Comparison of ENCODE assay signal across 26 cellular contexts in genomic region chr11:22898036-22898435, GRCh38. TPM values are rescaled to one million over a fixed set of nuclear protein-coding genes. Genes with fewer than 3 reads are reported as not detected.
DNase-seq lines count a peak whose midpoint lies in the region; ATAC-seq, FAIRE-seq and TF ChIP-seq lines count a peak whose summit lies in the region.
"Had no signal": no experiment of that assay in that cellular context is flagged by ENCODE, and none has a peak within 500 bp of the region (broad histone marks: within the 10 kb centered on the region; RNA-seq: fewer than 3 reads in every experiment).

No MANE protein-coding gene starts in this region.

- H3K4me1 ChIP-seq in GM23338 (ENCODE audit: insufficient read depth) (no peaks in the 10 kb centered on the region), PC-3 (ENCODE audit: insufficient read depth, low read length) (no peaks in the 10 kb centered on the region)

- H3K79me2 ChIP-seq in GM23338 (replicated peaks; ENCODE audit: insufficient read depth) (no peaks in the 10 kb centered on the region), PC-3 (ENCODE audit: low read length) (no peaks in the 10 kb centered on the region)

- no peak overlapping the region for H3K9ac ChIP-seq in PC-3 (ENCODE audit: low read length)
- H3K9ac ChIP-seq: GM23248 had no signal

- H4K20me1 ChIP-seq in GM23338 (replicated peaks; ENCODE audit: insufficient read depth): no peaks in the 10 kb centered on the region
- H4K20me1 ChIP-seq in PC-3 (ENCODE audit: low read length): no peaks in the 10 kb centered on the region

- H3K27me3 Mint-ChIP-seq in GM23338 (ENCODE audit: insufficient read depth, low read depth, poor library complexity): no peaks in the 10 kb centered on the region
- H3K27me3 Mint-ChIP-seq: CD4-positive, alpha-beta memory T cell had no signal

- H3K9me2 ChIP-seq in GM23338 (ENCODE audit: insufficient read depth) (peaks cover 6% of the 10 kb centered on the region; the same call in 1 of the 2 replicates), PC-3 (replicated peaks; ENCODE audit: low read length) (no peaks in the 10 kb centered on the region)

- POLR2A ChIA-PET in PC-3 (lab: Charles Lee; ENCODE audit: unreplicated experiment): no interaction called here

- no peaks in the 10 kb centered on the region for H3K36me3 ChIP-seq in GM23338 (ENCODE audit: insufficient read depth)
- no peaks in the 10 kb centered on the region for H3K36me3 ChIP-seq in bronchial epithelial cell (ENCODE audit: control insufficient read depth, insufficient read depth, low read length)
- no peaks in the 10 kb centered on the region for H3K36me3 ChIP-seq in PC-3 (ENCODE audit: low read depth, low read length)

- H3K36me3 Mint-ChIP-seq in GM23338 (ENCODE audit: low read depth): no peaks in the 10 kb centered on the region
- H3K36me3 Mint-ChIP-seq: CD4-positive, alpha-beta memory T cell had no signal

- intact Hi-C loops in PC-3 (cut with micrococcal nuclease): no loop called here

- no TSS peak for BruUV-seq in PC-3 (replicated peaks; lab: Mats Ljungman, UMichigan)

- CTCF ChIA-PET in PC-3 (lab: Charles Lee): no interaction called here

- H3K4me1 Mint-ChIP-seq in GM23338: peaks cover 8% of the 10 kb centered on the region; the same call in 2 of the 3 replicates
- H3K4me1 Mint-ChIP-seq: CD4-positive, alpha-beta memory T cell had no signal

- no peak for FAIRE-seq in bronchial epithelial cell (lab: Jason Lieb, UNC)
- FAIRE-seq: GM12891, GM19239 had no signal

- H3K27ac Mint-ChIP-seq in GM23338: no peak overlapping the region
- H3K27ac Mint-ChIP-seq: CD4-positive, alpha-beta memory T cell; H9 had no signal

- H3F3A ChIP-seq in GM23338 (replicated peaks; ENCODE audit: low read depth) (no peaks in the 10 kb centered on the region), PC-3 (ENCODE audit: low read length, unreplicated experiment) (no peaks in the 10 kb centered on the region)

- ATAC-seq in GM23338 (no peak), PC-3 (no peak)
- ATAC-seq: HCT116 had no signal

- no peak overlapping the region for H3K4me3 Mint-ChIP-seq in GM23338
- H3K4me3 Mint-ChIP-seq: CD4-positive, alpha-beta memory T cell; H9 had no signal

- peak overlapping the region; percentile 49; the same call in 1 of the 2 replicates for H2AFZ ChIP-seq in GM23338
- H2AFZ ChIP-seq in PC-3 (ENCODE audit: low read length): no peak overlapping the region
- H2AFZ ChIP-seq: GM23248 had no signal

- no peak for TF ChIP-seq CTCF in GM23338 (conservative IDR thresholded peaks at IDR 0.05; ENCODE audit: low read depth in 2 of 2)
- TF ChIP-seq CTCF in bronchial epithelial cell (IDR thresholded peaks at IDR 0.05; ENCODE audit: insufficient read depth, low read length, severe bottlenecking): no peak
- no peak for TF ChIP-seq CTCF in epithelial cell of esophagus (IDR thresholded peaks at IDR 0.05; ENCODE audit: insufficient read depth, low read depth, low read length, missing control alignments)
- TF ChIP-seq CTCF in GM13977 (IDR thresholded peaks at IDR 0.05; ENCODE audit: extremely low read depth, insufficient read depth, missing control alignments): no peak
- no peak for TF ChIP-seq CTCF in PC-3 (conservative IDR thresholded peaks at IDR 0.05; ENCODE audit: low read depth, low read length)

- no peaks in the 10 kb centered on the region for H3K27me3 ChIP-seq in GM23338 (ENCODE audit: insufficient read depth)
- H3K27me3 ChIP-seq in bronchial epithelial cell (ENCODE audit: control insufficient read depth, insufficient read depth, low read length): no peaks in the 10 kb centered on the region
- no peaks in the 10 kb centered on the region for H3K27me3 ChIP-seq in PC-3 (ENCODE audit: low read length)

- H3K9me3 ChIP-seq in PC-3 (ENCODE audit: low read length): no peaks in the 10 kb centered on the region

- H3K4me2 ChIP-seq in GM23338 (no peak overlapping the region), PC-3 (ENCODE audit: low read length) (no peak overlapping the region)

- H3K4me3 ChIP-seq in GM23338 (no peak overlapping the region), bronchial epithelial cell (ENCODE audit: low read depth, low read length) (no peak overlapping the region), epithelial cell of esophagus (ENCODE audit: low read length) (no peak overlapping the region), PC-3 (ENCODE audit: low read length) (no peak overlapping the region)
- H3K4me3 ChIP-seq: GM23248 had no signal

- no peak for DNase-seq in GM23338 (ENCODE audit: low spot score)
- DNase-seq in HT1080 (ENCODE audit: low read depth): peak; percentile 8
- DNase-seq in bronchial epithelial cell (ENCODE audit: low read depth): peak; percentile 83
- peak; percentile 13 for DNase-seq in epithelial cell of esophagus (ENCODE audit: low read depth)
- DNase-seq in NCI-H1436 (lab: John Stamatoyannopoulos, UW): no peak
- DNase-seq in GM13977 (ENCODE audit: low spot score): no peak
- no peak for DNase-seq in OCI-M1 (lab: John Stamatoyannopoulos, UW)
- no peak for DNase-seq in PC-3
- DNase-seq: C1 segment of cervical spinal cord; Calu3; CD4-positive, alpha-beta memory T cell; COR-L47; DMS53; DMS79 treated with DMSO at 0.1 percent for 48 hours; GF-D8; GM23248; H9 had no signal

- in situ Hi-C loops in GM13977 (cut with MboI; ENCODE audit: low pct_unique_long_range_greater_than_20kb, low sequenced_read_pairs, unreplicated experiment): no loop called here

- H3K27ac ChIP-seq in GM23338 (ENCODE audit: low read depth) (no peak overlapping the region), PC-3 (ENCODE audit: low read length) (no peak overlapping the region)
- H3K27ac ChIP-seq: GM23248 had no signal

- peaks cover 3% of the 10 kb centered on the region; the same call in 1 of the 3 replicates for H3K9me3 Mint-ChIP-seq in GM23338

TF ChIP-seq in GM23338, 12 proteins besides CTCF, POLR2A, EP300 and RAD21 (continues in another document):
- TF ChIP-seq CREB1 (CRISPR knock-in tag; IDR thresholded peaks at IDR 0.05; ENCODE audit: low read depth) (no peak), ZNF331 (CRISPR knock-in tag; IDR thresholded peaks at IDR 0.05; ENCODE audit: low read depth) (no peak), EZH2phosphoT487 (IDR thresholded peaks at IDR 0.05; ENCODE audit: unreplicated experiment) (no peak)
- TF ChIP-seq, protein P1, sequence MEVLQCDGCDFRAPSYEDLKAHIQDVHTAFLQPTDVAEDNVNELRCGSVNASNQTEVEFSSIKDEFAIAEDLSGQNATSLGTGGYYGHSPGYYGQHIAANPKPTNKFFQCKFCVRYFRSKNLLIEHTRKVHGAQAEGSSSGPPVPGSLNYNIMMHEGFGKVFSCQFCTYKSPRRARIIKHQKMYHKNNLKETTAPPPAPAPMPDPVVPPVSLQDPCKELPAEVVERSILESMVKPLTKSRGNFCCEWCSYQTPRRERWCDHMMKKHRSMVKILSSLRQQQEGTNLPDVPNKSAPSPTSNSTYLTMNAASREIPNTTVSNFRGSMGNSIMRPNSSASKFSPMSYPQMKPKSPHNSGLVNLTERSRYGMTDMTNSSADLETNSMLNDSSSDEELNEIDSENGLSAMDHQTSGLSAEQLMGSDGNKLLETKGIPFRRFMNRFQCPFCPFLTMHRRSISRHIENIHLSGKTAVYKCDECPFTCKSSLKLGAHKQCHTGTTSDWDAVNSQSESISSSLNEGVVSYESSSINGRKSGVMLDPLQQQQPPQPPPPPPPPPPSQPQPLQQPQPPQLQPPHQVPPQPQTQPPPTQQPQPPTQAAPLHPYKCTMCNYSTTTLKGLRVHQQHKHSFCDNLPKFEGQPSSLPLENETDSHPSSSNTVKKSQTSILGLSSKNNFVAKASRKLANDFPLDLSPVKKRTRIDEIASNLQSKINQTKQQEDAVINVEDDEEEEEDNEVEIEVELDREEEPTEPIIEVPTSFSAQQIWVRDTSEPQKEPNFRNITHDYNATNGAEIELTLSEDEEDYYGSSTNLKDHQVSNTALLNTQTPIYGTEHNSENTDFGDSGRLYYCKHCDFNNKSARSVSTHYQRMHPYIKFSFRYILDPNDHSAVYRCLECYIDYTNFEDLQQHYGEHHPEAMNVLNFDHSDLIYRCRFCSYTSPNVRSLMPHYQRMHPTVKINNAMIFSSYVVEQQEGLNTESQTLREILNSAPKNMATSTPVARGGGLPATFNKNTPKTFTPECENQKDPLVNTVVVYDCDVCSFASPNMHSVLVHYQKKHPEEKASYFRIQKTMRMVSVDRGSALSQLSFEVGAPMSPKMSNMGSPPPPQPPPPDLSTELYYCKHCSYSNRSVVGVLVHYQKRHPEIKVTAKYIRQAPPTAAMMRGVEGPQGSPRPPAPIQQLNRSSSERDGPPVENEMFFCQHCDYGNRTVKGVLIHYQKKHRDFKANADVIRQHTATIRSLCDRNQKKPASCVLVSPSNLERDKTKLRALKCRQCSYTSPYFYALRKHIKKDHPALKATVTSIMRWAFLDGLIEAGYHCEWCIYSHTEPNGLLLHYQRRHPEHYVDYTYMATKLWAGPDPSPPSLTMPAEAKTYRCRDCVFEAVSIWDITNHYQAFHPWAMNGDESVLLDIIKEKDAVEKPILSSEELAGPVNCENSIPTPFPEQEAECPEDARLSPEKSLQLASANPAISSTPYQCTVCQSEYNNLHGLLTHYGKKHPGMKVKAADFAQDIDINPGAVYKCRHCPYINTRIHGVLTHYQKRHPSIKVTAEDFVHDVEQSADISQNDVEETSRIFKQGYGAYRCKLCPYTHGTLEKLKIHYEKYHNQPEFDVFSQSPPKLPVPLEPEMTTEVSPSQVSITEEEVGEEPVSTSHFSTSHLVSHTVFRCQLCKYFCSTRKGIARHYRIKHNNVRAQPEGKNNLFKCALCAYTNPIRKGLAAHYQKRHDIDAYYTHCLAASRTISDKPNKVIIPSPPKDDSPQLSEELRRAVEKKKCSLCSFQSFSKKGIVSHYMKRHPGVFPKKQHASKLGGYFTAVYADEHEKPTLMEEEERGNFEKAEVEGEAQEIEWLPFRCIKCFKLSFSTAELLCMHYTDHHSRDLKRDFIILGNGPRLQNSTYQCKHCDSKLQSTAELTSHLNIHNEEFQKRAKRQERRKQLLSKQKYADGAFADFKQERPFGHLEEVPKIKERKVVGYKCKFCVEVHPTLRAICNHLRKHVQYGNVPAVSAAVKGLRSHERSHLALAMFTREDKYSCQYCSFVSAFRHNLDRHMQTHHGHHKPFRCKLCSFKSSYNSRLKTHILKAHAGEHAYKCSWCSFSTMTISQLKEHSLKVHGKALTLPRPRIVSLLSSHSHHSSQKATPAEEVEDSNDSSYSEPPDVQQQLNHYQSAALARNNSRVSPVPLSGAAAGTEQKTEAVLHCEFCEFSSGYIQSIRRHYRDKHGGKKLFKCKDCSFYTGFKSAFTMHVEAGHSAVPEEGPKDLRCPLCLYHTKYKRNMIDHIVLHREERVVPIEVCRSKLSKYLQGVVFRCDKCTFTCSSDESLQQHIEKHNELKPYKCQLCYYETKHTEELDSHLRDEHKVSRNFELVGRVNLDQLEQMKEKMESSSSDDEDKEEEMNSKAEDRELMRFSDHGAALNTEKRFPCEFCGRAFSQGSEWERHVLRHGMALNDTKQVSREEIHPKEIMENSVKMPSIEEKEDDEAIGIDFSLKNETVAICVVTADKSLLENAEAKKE (CRISPR knock-in tag; IDR thresholded peaks at IDR 0.05): no peak

RNA-seq across cellular contexts. Expression of gene CCDC179, which starts 37.8 kb away (rescaled TPM):
- not detected in 2 replicates for total RNA-seq in GM23338 (2014; rRNA removed; shearing (Covaris generic))
- not detected in 2 replicates for polyA plus RNA-seq in GM23338 (2016; fragmentation: Nextera tagmentation; extraction: Ambion mirVana)
- not detected in 2 replicates for total RNA-seq in HT1080 (2014; rRNA removed; shearing (Covaris generic))
- polyA plus RNA-seq in HT1080 (2015; cell fraction: cytosol; rRNA removed): not detected in 2 replicates
- not detected in 2 replicates for polyA plus RNA-seq in HT1080 (2015; cell fraction: nucleus; rRNA removed)
- total RNA-seq in bronchial epithelial cell: not detected in 2 replicates
- not detected in 2 replicates for total RNA-seq in PC-3 (2014; rRNA removed)
- total RNA-seq: A172; A673; Calu3; CD4-positive, alpha-beta memory T cell; Daoy; G401; GM23248; H4; H9 had no signal
- polyA plus RNA-seq: BJ; CD4-positive, alpha-beta memory T cell; GM23248 had no signal

Comparison
In these comparisons a context has a peak if more than half of its experiments do, and no peak if none do; other contexts are left out.
1. DNase-seq: peak in HT1080 (single experiment), bronchial epithelial cell (single experiment) and epithelial cell of esophagus (single experiment); none in GM23338 (single experiment), NCI-H1436 (single experiment), GM13977 (single experiment), OCI-M1 (single experiment) and PC-3 (single experiment).